ENCODE assay signal across 8 cellular contexts in the genomic region with DNA sequence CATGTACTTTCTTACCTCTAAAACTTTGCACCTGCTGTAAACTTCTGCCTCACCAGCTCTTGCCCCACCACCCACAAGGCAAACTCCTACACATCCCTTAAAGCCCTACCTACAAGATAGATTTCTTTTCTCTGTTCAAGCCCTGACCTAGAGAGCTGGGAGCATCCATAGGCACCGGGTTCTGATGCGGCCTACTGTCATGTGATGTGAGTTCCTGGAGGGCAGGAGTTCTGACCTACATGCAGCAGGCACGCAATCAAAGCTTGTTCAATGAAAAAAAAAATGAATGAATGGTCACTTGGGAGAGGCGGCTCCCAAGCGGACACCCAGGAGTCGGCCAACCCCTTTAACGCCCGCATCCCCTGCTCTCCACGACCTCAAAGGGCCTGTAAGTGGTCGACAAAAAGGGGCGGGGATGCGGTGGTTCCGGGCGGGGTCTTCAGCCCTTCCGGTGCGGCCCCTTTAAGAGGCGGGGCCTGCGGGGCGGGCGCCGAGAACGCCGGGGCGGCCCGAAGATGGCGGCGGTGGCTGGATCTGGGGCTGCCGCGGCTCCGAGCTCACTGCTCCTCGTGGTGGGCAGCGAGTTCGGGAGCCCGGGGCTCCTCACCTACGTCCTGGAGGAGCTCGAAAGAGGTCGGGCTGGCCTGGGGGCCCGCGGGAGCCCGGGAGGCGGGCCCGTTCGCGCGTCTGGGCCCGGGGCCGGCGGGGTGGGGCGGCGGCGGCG. TPM values are rescaled to one million over a fixed set of nuclear protein-coding genes. Genes with fewer than 3 reads are reported as not detected.
DNase-seq lines count a peak whose midpoint lies in the region; ATAC-seq and TF ChIP-seq lines count a peak whose summit lies in the region.

A gene with protein sequence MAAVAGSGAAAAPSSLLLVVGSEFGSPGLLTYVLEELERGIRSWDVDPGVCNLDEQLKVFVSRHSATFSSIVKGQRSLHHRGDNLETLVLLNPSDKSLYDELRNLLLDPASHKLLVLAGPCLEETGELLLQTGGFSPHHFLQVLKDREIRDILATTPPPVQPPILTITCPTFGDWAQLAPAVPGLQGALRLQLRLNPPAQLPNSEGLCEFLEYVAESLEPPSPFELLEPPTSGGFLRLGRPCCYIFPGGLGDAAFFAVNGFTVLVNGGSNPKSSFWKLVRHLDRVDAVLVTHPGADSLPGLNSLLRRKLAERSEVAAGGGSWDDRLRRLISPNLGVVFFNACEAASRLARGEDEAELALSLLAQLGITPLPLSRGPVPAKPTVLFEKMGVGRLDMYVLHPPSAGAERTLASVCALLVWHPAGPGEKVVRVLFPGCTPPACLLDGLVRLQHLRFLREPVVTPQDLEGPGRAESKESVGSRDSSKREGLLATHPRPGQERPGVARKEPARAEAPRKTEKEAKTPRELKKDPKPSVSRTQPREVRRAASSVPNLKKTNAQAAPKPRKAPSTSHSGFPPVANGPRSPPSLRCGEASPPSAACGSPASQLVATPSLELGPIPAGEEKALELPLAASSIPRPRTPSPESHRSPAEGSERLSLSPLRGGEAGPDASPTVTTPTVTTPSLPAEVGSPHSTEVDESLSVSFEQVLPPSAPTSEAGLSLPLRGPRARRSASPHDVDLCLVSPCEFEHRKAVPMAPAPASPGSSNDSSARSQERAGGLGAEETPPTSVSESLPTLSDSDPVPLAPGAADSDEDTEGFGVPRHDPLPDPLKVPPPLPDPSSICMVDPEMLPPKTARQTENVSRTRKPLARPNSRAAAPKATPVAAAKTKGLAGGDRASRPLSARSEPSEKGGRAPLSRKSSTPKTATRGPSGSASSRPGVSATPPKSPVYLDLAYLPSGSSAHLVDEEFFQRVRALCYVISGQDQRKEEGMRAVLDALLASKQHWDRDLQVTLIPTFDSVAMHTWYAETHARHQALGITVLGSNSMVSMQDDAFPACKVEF (plus strand): TSS at position 493 of the 724 bp plus-strand sequence. CDS start 23 bp downstream, at position 516.

- 0% methylated on average over 25 of the region's 52 CpGs; no CpG with 5 or more reads in 1 of the 2 experiments for WGBS in IMR-90 (ENCODE audit: extremely low coverage in 2 of 2, insufficient read length in 1 of 2), 2 experiments
- WGBS in transverse colon (ENCODE audit: low coverage in 1 of 2), 2 donors = 0 to 1% methylated on average over 1 to 29 of the region's 52 CpGs

- peaks cover 30% of the 10 kb centered on the region for H3K4me1 Mint-ChIP-seq in activated naive CD8-positive, alpha-beta T cell (ENCODE audit: low read depth)

- peak within 1 kb of the TSS; percentile 96 for H2AK9ac ChIP-seq in IMR-90 (replicated peaks; ENCODE audit: low read depth, low read length, poor library complexity)

- TF ChIP-seq RAD21 in IMR-90 (IDR thresholded peaks at IDR 0.05; ENCODE audit: low read length) = no peak

- H2BK20ac ChIP-seq in IMR-90 (ENCODE audit: low read depth, low read length) = 0 out of 2 replicates have a peak within 1 kb of the TSS, but pooled peaks have one; percentile 3

- H3K36me3 Mint-ChIP-seq in activated naive CD8-positive, alpha-beta T cell = no peaks in the 10 kb centered on the region

- H3K4me3 Mint-ChIP-seq in activated naive CD8-positive, alpha-beta T cell = peak within 1 kb of the TSS; percentile 93

- peaks cover 3 to 43% of the 10 kb centered on the region in 2 experiments for H3K79me1 ChIP-seq in IMR-90 (ENCODE audit: low read depth in 1 of 2, low read length in 2 of 2)

- peak within 1 kb of the TSS; percentile 93 for H2AK5ac ChIP-seq in IMR-90 (ENCODE audit: low read depth, low read length)

- H3K9me3 ChIP-seq in IMR-90 (ENCODE audit: control insufficient read depth, insufficient read depth, low read length) (no peaks in the 10 kb centered on the region), parathyroid adenoma (ENCODE audit: control insufficient read depth, low read length) (no peaks in the 10 kb centered on the region), transverse colon (no peaks in the 10 kb centered on the region)

- H3K4me2 ChIP-seq in IMR-90 (ENCODE audit: low read depth, low read length) (peak within 1 kb of the TSS; percentile 94), parathyroid adenoma (ENCODE audit: low read length) (peak within 1 kb of the TSS; percentile 69)

- TF ChIP-seq POLR2A in IMR-90 (IDR thresholded peaks at IDR 0.05; ENCODE audit: low read depth, low read length) = peak; percentile 82
- TF ChIP-seq POLR2A in transverse colon (IDR thresholded peaks at IDR 0.05) = peak; percentile 73

- in situ Hi-C loops in IMR-90 (cut with MboI; ENCODE audit: low sequenced_read_pairs) = no loop called here
- in situ Hi-C loops in transverse colon (cut with MboI; ENCODE audit: low pct_ligation_motif_present in 1 of 4, low pct_unique_long_range_greater_than_20kb in 1 of 4, low sequenced_read_pairs in 3 of 4) = loop anchor here in 1 of 4 donors (25.0 kb wide), 1 partner anchor 143 kb away; a partner anchor contains a TSS

- H4K91ac ChIP-seq in IMR-90 (ENCODE audit: insufficient read depth, low read depth, low read length) = peak within 1 kb of the TSS; percentile 69

- H3K27ac Mint-ChIP-seq in activated naive CD8-positive, alpha-beta T cell = peak within 1 kb of the TSS; percentile 85

- H3K27me3 Mint-ChIP-seq in activated naive CD8-positive, alpha-beta T cell = no peaks in the 10 kb centered on the region

- H4K20me1 ChIP-seq in IMR-90 (ENCODE audit: insufficient read depth, low read length) = peaks cover 21% of the 10 kb centered on the region

- H2BK120ac ChIP-seq in IMR-90 (ENCODE audit: low read depth, low read length) = peak within 1 kb of the TSS; percentile 39

- H3K23ac ChIP-seq in IMR-90 (ENCODE audit: low read depth, low read length) = peak within 1 kb of the TSS; percentile 79

- POLR2A ChIA-PET in IMR-90 (lab: Charles Lee; ENCODE audit: unreplicated experiment) = no interaction called here

- H3K9me3 Mint-ChIP-seq in activated naive CD8-positive, alpha-beta T cell (ENCODE audit: low read depth) = no peaks in the 10 kb centered on the region

- CTCF ChIA-PET in IMR-90 (lab: Yijun Ruan, JAX) = interaction anchor here (0.6 kb wide), 1 partner anchor 47 kb away, joined by 4 read pairs; no protein-coding TSS in a partner anchor

- TF ChIP-seq CTCF in C4-2B (conservative IDR thresholded peaks at IDR 0.05) (no peak), IMR-90 (conservative IDR thresholded peaks at IDR 0.05; ENCODE audit: low read depth, low read length) (no peak), parathyroid adenoma (IDR thresholded peaks at IDR 0.05) (no peak), transverse colon (IDR thresholded peaks at IDR 0.05) (no peak)

- H3K14ac ChIP-seq in IMR-90 (replicated peaks; ENCODE audit: low read depth, low read length) = peak within 1 kb of the TSS; percentile 63

- H3K4me3 ChIP-seq in IMR-90 (ENCODE audit: insufficient read depth, low read depth, low read length) = peak within 1 kb of the TSS; percentile 70
- peak within 1 kb of the TSS; percentile 67 for H3K4me3 ChIP-seq in parathyroid adenoma (ENCODE audit: low read depth, low read length)
- H3K4me3 ChIP-seq in transverse colon = peak within 1 kb of the TSS; percentile 75 to 97 (median 87)

- peaks cover 16% of the 10 kb centered on the region for H3K9me1 ChIP-seq in IMR-90 (ENCODE audit: insufficient read depth, low read length)

- H3K27me3 ChIP-seq in IMR-90 (ENCODE audit: control insufficient read depth, insufficient read depth, low read length) (no peaks in the 10 kb centered on the region), parathyroid adenoma (ENCODE audit: control insufficient read depth, insufficient read depth, low read length) (no peaks in the 10 kb centered on the region), transverse colon (no peaks in the 10 kb centered on the region)

- peaks cover 15% of the 10 kb centered on the region for H3K79me2 ChIP-seq in parathyroid adenoma

- TF ChIP-seq EP300 in transverse colon (IDR thresholded peaks at IDR 0.05; ENCODE audit: low read depth) = no peak

- peak within 1 kb of the TSS; percentile 86 for H4K5ac ChIP-seq in IMR-90 (ENCODE audit: low read depth, low read length)

- peak within 1 kb of the TSS; percentile 73 for H3K9ac ChIP-seq in IMR-90 (ENCODE audit: low read depth, low read length)
- peak within 1 kb of the TSS; percentile 67 for H3K9ac ChIP-seq in parathyroid adenoma

- DNase-seq in IMR-90 (peak; percentile 25), Right ventricle myocardium superior (peak; percentile 82), transverse colon (peak; percentile 63)

- no peak within 1 kb of the TSS; the same call in 1 of the 2 replicates for H3K18ac ChIP-seq in IMR-90 (ENCODE audit: low read depth, low read length)

- no TSS peak for BruUV-seq in IMR-90 (replicated peaks; lab: Mats Ljungman, UMichigan)

- peak; percentile 62 for ATAC-seq in GM19372 (IDR thresholded peaks at IDR 0.05; ENCODE audit: low read depth, unreplicated experiment)
- peak; percentile 91 for ATAC-seq in IMR-90 (ENCODE audit: low read depth)
- ATAC-seq in SK-N-SH treated with all-trans-retinoic acid at 6 μM for 48 hours = peak; percentile 92
- ATAC-seq in Right ventricle myocardium superior (ENCODE audit: poor library complexity) = peak; percentile 83

- intact Hi-C loops in IMR-90 (cut with micrococcal nuclease) (no loop called here), Right ventricle myocardium superior (cut with DNase I) (loop anchor here (10.0 kb wide), 1 partner anchor 136 kb away; a partner anchor contains a TSS), transverse colon (cut with DNase I; ENCODE audit: low total_unique reads) (no loop called here)

- H3K27ac ChIP-seq in C4-2B (peak within 1 kb of the TSS; percentile 78), IMR-90 (ENCODE audit: insufficient read depth, low read length) (peak within 1 kb of the TSS; percentile 68), parathyroid adenoma (peak within 1 kb of the TSS; percentile 7), transverse colon (peak within 1 kb of the TSS; percentile 72 to 86 (median 82))

- peak within 1 kb of the TSS; percentile 54 for H3K56ac ChIP-seq in IMR-90 (ENCODE audit: extremely low read depth, insufficient read depth, low read length)

- peaks cover 13% of the 10 kb centered on the region for H3K4me1 ChIP-seq in IMR-90 (ENCODE audit: control insufficient read depth, insufficient read depth, low read length)
- H3K4me1 ChIP-seq in parathyroid adenoma = peaks cover 13% of the 10 kb centered on the region
- H3K4me1 ChIP-seq in transverse colon = peaks cover 19 to 46% (median 38%) of the 10 kb centered on the region in 4 donors

- H3K36me3 ChIP-seq in IMR-90 (ENCODE audit: control insufficient read depth, insufficient read depth, low read length) (peaks cover 13% of the 10 kb centered on the region), parathyroid adenoma (ENCODE audit: control insufficient read depth, insufficient read depth, low read length) (no peaks in the 10 kb centered on the region), transverse colon (no peaks in the 10 kb centered on the region)

- peak within 1 kb of the TSS; percentile 90; the same call in 2 of the 3 replicates for H2BK15ac ChIP-seq in IMR-90 (ENCODE audit: low read depth, low read length)

- peak within 1 kb of the TSS; percentile 71 for H2BK5ac ChIP-seq in IMR-90 (ENCODE audit: low read depth, low read length, poor library complexity, severe bottlenecking)

- H2AFZ ChIP-seq in IMR-90 (replicated peaks; ENCODE audit: low read length, poor library complexity) (peak within 1 kb of the TSS; percentile 96), parathyroid adenoma (peak within 1 kb of the TSS; percentile 82)

- dilution Hi-C loops in IMR-90 (cut with HindIII; ENCODE audit: low sequenced_read_pairs, unreplicated experiment) = no loop called here

- peak within 1 kb of the TSS; percentile 85 to 100 for H4K8ac ChIP-seq in IMR-90 (ENCODE audit: low read depth in 2 of 2, low read length in 2 of 2)

- peak within 1 kb of the TSS; percentile 75 for H3K4ac ChIP-seq in IMR-90 (ENCODE audit: low read depth, low read length)

RNA-seq across cellular contexts. Expression of the gene that starts here (rescaled TPM):
- total RNA-seq in IMR-90 (2012; rRNA removed) (6.1 and 10.6 TPM in 2 replicates), Right ventricle myocardium superior (25.1 TPM), transverse colon (100 to 1,000 TPM in 2 of 4 donors, 10 to 100 TPM in 2; 30.2 to 159 (median 68.0) TPM)
- 48.6 and 50.1 TPM in 2 replicates for polyA plus RNA-seq in IMR-90 (2012; rRNA removed)
- polyA plus RNA-seq in IMR-90 (2012; cell fraction: cytosol; rRNA removed) = 20.3 and 29.5 TPM in 2 replicates
- polyA plus RNA-seq in IMR-90 (2012; cell fraction: nucleus; rRNA removed; ENCODE audit: low replicate concordance) = 20.9 and 48.9 TPM in 2 replicates

Comparison
In these comparisons a context has a peak if more than half of its experiments do, and no peak if none do; other contexts are left out.
1. Peak in every context shown above with its lines: DNase-seq, ATAC-seq, H3K4me3 ChIP-seq and H3K27ac ChIP-seq.
2. H3K27ac ChIP-seq: peak in every context shown above with its lines; median percentile 82 in transverse colon; 78 in C4-2B; 68 in IMR-90; 7 in parathyroid adenoma.
3. DNase-seq: peak in every context shown above with its lines; median percentile 82 in Right ventricle myocardium superior; 63 in transverse colon; 25 in IMR-90.